ENCODE assay signal across 11 cellular contexts in genomic region chr18:66872277-66872676, GRCh38.
DNase-seq lines count a peak whose midpoint lies in the region; ATAC-seq and TF ChIP-seq lines count a peak whose summit lies in the region.
"Had no signal": no experiment of that assay in that cellular context is flagged by ENCODE, and none has a peak within 500 bp of the region (broad histone marks: within the 10 kb centered on the region; RNA-seq: fewer than 3 reads in every experiment).

No MANE protein-coding gene starts in this region.

- no peaks in the 10 kb centered on the region for H3K4me1 Mint-ChIP-seq in activated CD4-positive, alpha-beta memory T cell treated with anti-CD3 and anti-CD28 coated beads, Interleukin-2, amount 10 ng/mL, durations not matched to agents 7 days and 5 days
- no peaks in the 10 kb centered on the region for H3K4me1 Mint-ChIP-seq in naive thymus-derived CD8-positive, alpha-beta T cell
- H3K4me1 Mint-ChIP-seq in activated T-helper 1 cell treated with anti-CD3 and anti-CD28 coated beads, Interleukin-12 subunit alpha, Interleukin-12 subunit beta, Interleukin-2, Interleukin-4 antibody, amounts not matched to agents 30 ng/mL and 10 ng/mL and 1 ng/mL, durations not matched to agents 14 hours and 24 hours and 36 hours (ENCODE audit: low read depth) = no peaks in the 10 kb centered on the region
- H3K4me1 Mint-ChIP-seq: mesothelial cell of epicardium had no signal

- H3K27ac Mint-ChIP-seq in activated CD4-positive, alpha-beta memory T cell treated with anti-CD3 and anti-CD28 coated beads, Interleukin-2, amount 10 ng/mL, durations not matched to agents 7 days and 5 days = no peak overlapping the region
- no peak overlapping the region for H3K27ac Mint-ChIP-seq in naive thymus-derived CD8-positive, alpha-beta T cell
- H3K27ac Mint-ChIP-seq in activated T-helper 1 cell treated with anti-CD3 and anti-CD28 coated beads, Interleukin-12 subunit alpha, Interleukin-12 subunit beta, Interleukin-2, Interleukin-4 antibody, amounts not matched to agents 30 ng/mL and 10 ng/mL and 1 ng/mL, durations not matched to agents 14 hours and 24 hours and 36 hours = no peak overlapping the region
- H3K27ac Mint-ChIP-seq: mesothelial cell of epicardium had no signal

- H3K9me3 ChIP-seq in Karpas-422 (ENCODE audit: low read length) = peaks cover 17% of the 10 kb centered on the region
- H3K9me3 ChIP-seq in OCI-LY7 (ENCODE audit: low read length) = no peaks in the 10 kb centered on the region
- H3K9me3 ChIP-seq: BLaER1 treated with 17β-estradiol and CSF1 and Interleukin-3, amounts not matched to agents 10 nM and 100 nM had no signal

- H3K36me3 Mint-ChIP-seq in activated CD4-positive, alpha-beta memory T cell treated with anti-CD3 and anti-CD28 coated beads, Interleukin-2, amount 10 ng/mL, durations not matched to agents 7 days and 5 days (ENCODE audit: low read depth) = no peaks in the 10 kb centered on the region
- H3K36me3 Mint-ChIP-seq in naive thymus-derived CD8-positive, alpha-beta T cell = no peaks in the 10 kb centered on the region
- H3K36me3 Mint-ChIP-seq in activated T-helper 1 cell treated with anti-CD3 and anti-CD28 coated beads, Interleukin-12 subunit alpha, Interleukin-12 subunit beta, Interleukin-2, Interleukin-4 antibody, amounts not matched to agents 30 ng/mL and 10 ng/mL and 1 ng/mL, durations not matched to agents 14 hours and 24 hours and 36 hours (ENCODE audit: low read depth) = no peaks in the 10 kb centered on the region
- H3K36me3 Mint-ChIP-seq: mesothelial cell of epicardium had no signal

- POLR2A ChIA-PET in OCI-LY7 (lab: Charles Lee) = no interaction called here
- POLR2A ChIA-PET in activated CD4-positive, alpha-beta memory T cell treated with anti-CD3 and anti-CD28 coated beads, Interleukin-2, amount 10 ng/mL, durations not matched to agents 7 days and 5 days (lab: Charles Lee) = no interaction called here
- POLR2A ChIA-PET in naive thymus-derived CD8-positive, alpha-beta T cell (lab: Charles Lee) = no interaction called here

- H3K9me3 Mint-ChIP-seq in activated CD4-positive, alpha-beta memory T cell treated with anti-CD3 and anti-CD28 coated beads, Interleukin-2, amount 10 ng/mL, durations not matched to agents 7 days and 5 days = no peaks in the 10 kb centered on the region
- H3K9me3 Mint-ChIP-seq in naive thymus-derived CD8-positive, alpha-beta T cell = peaks cover 0 to 2% (median 0%) of the 10 kb centered on the region in 9 donors
- no peaks in the 10 kb centered on the region for H3K9me3 Mint-ChIP-seq in activated T-helper 1 cell treated with anti-CD3 and anti-CD28 coated beads, Interleukin-12 subunit alpha, Interleukin-12 subunit beta, Interleukin-2, Interleukin-4 antibody, amounts not matched to agents 30 ng/mL and 10 ng/mL and 1 ng/mL, durations not matched to agents 14 hours and 24 hours and 36 hours
- H3K9me3 Mint-ChIP-seq: mesothelial cell of epicardium had no signal

- CTCF ChIA-PET in OCI-LY7 (lab: Charles Lee; ENCODE audit: unreplicated experiment) = no interaction called here
- CTCF ChIA-PET in activated CD4-positive, alpha-beta memory T cell treated with anti-CD3 and anti-CD28 coated beads, Interleukin-2, amount 10 ng/mL, durations not matched to agents 7 days and 5 days (lab: Charles Lee) = no interaction called here

- H3K4me2 ChIP-seq in Karpas-422 (ENCODE audit: low read depth, low read length, poor library complexity, severe bottlenecking) (no peak overlapping the region), OCI-LY7 (ENCODE audit: low read length) (no peak overlapping the region)
- H3K4me2 ChIP-seq: BLaER1 treated with 17β-estradiol and CSF1 and Interleukin-3, amounts not matched to agents 10 nM and 100 nM had no signal

- no peak overlapping the region for H3K9ac ChIP-seq in Karpas-422 (ENCODE audit: low read length)
- H3K9ac ChIP-seq: BLaER1 treated with 17β-estradiol and CSF1 and Interleukin-3, amounts not matched to agents 10 nM and 100 nM had no signal

- H3K9me2 ChIP-seq in Karpas-422 (replicated peaks; ENCODE audit: insufficient read depth, low read length) (no peaks in the 10 kb centered on the region), OCI-LY7 (ENCODE audit: insufficient read depth, low read length) (no peaks in the 10 kb centered on the region)

- DNase-seq in Karpas-422 (peak; percentile 61), OCI-LY7 (ENCODE audit: low spot score) (peak; percentile 0), fibroblast of mammary gland (ENCODE audit: low read depth) (peak; percentile 1)
- no peak for DNase-seq in activated CD4-positive, alpha-beta memory T cell treated with anti-CD3 and anti-CD28 coated beads, Interleukin-2, amount 10 ng/mL, durations not matched to agents 7 days and 5 days
- no peak for DNase-seq in naive thymus-derived CD8-positive, alpha-beta T cell
- no peak for DNase-seq in activated T-helper 1 cell treated with anti-CD3 and anti-CD28 coated beads, Interleukin-12 subunit alpha, Interleukin-12 subunit beta, Interleukin-2, Interleukin-4 antibody, amounts not matched to agents 30 ng/mL and 10 ng/mL and 1 ng/mL, durations not matched to agents 14 hours and 24 hours and 36 hours (ENCODE audit: low spot score)
- DNase-seq: effector CD8-positive, alpha-beta T cell had no signal

- peak; percentile 75 for TF ChIP-seq CTCF in 22Rv1 (IDR thresholded peaks at IDR 0.05)
- no peak; the same call in 1 of the 2 replicates for TF ChIP-seq CTCF in OCI-LY7 (conservative IDR thresholded peaks at IDR 0.05; ENCODE audit: low read length)
- peak; percentile 3 for TF ChIP-seq CTCF in fibroblast of mammary gland (conservative IDR thresholded peaks at IDR 0.05; ENCODE audit: control insufficient read depth, insufficient read depth, low read depth, low read length)

- intact Hi-C loops in OCI-LY7 (cut with micrococcal nuclease; ENCODE audit: unreplicated experiment) = no loop called here
- intact Hi-C loops in activated T-helper 1 cell treated with anti-CD3 and anti-CD28 coated beads, Interleukin-12 subunit alpha, Interleukin-12 subunit beta, Interleukin-2, Interleukin-4 antibody, amounts not matched to agents 30 ng/mL and 10 ng/mL and 1 ng/mL, durations not matched to agents 14 hours and 24 hours and 36 hours (cut with micrococcal nuclease) = no loop called here

- no peaks in the 10 kb centered on the region for H3K27me3 ChIP-seq in Karpas-422 (ENCODE audit: low read length)
- H3K27me3 ChIP-seq: BLaER1 treated with 17β-estradiol and CSF1 and Interleukin-3, amounts not matched to agents 10 nM and 100 nM had no signal

- H3K4me3 ChIP-seq in Karpas-422 (ENCODE audit: low read length) (no peak overlapping the region), OCI-LY7 (ENCODE audit: low read depth, low read length, poor library complexity, severe bottlenecking) (no peak overlapping the region), fibroblast of mammary gland (ENCODE audit: control insufficient read depth, low read depth, low read length) (no peak overlapping the region)
- H3K4me3 ChIP-seq: BLaER1 treated with 17β-estradiol and CSF1 and Interleukin-3, amounts not matched to agents 10 nM and 100 nM had no signal

- H3K27ac ChIP-seq in 22Rv1 = no peak overlapping the region
- H3K27ac ChIP-seq in Karpas-422 (ENCODE audit: low read length) = no peak overlapping the region
- no peak overlapping the region for H3K27ac ChIP-seq in OCI-LY7 (ENCODE audit: low read depth, low read length, poor library complexity, severe bottlenecking)
- H3K27ac ChIP-seq: BLaER1 treated with 17β-estradiol and CSF1 and Interleukin-3, amounts not matched to agents 10 nM and 100 nM had no signal

- no peaks in the 10 kb centered on the region for H3K4me1 ChIP-seq in Karpas-422 (ENCODE audit: low read length)
- H3K4me1 ChIP-seq in OCI-LY7 (ENCODE audit: insufficient read depth, low read length, poor library complexity, severe bottlenecking) = no peaks in the 10 kb centered on the region
- H3K4me1 ChIP-seq: BLaER1 treated with 17β-estradiol and CSF1 and Interleukin-3, amounts not matched to agents 10 nM and 100 nM had no signal

- no peaks in the 10 kb centered on the region for H3K27me3 Mint-ChIP-seq in activated CD4-positive, alpha-beta memory T cell treated with anti-CD3 and anti-CD28 coated beads, Interleukin-2, amount 10 ng/mL, durations not matched to agents 7 days and 5 days
- H3K27me3 Mint-ChIP-seq in naive thymus-derived CD8-positive, alpha-beta T cell = no peaks in the 10 kb centered on the region
- no peaks in the 10 kb centered on the region for H3K27me3 Mint-ChIP-seq in activated T-helper 1 cell treated with anti-CD3 and anti-CD28 coated beads, Interleukin-12 subunit alpha, Interleukin-12 subunit beta, Interleukin-2, Interleukin-4 antibody, amounts not matched to agents 30 ng/mL and 10 ng/mL and 1 ng/mL, durations not matched to agents 14 hours and 24 hours and 36 hours (ENCODE audit: insufficient read depth)

- H3K79me2 ChIP-seq in Karpas-422 (ENCODE audit: low read length) (no peaks in the 10 kb centered on the region), OCI-LY7 (ENCODE audit: insufficient read depth, low read depth, low read length) (no peaks in the 10 kb centered on the region)

- H4K20me1 ChIP-seq in Karpas-422 (ENCODE audit: insufficient read depth, low read depth, low read length) = no peaks in the 10 kb centered on the region
- no peaks in the 10 kb centered on the region for H4K20me1 ChIP-seq in OCI-LY7 (ENCODE audit: insufficient read depth, low read length)
- H4K20me1 ChIP-seq: BLaER1 treated with 17β-estradiol and CSF1 and Interleukin-3, amounts not matched to agents 10 nM and 100 nM had no signal

- H2AFZ ChIP-seq in Karpas-422 (ENCODE audit: low read length) (no peak overlapping the region), OCI-LY7 (ENCODE audit: low read length) (no peak overlapping the region)

- no peak overlapping the region for H3K4me3 Mint-ChIP-seq in activated CD4-positive, alpha-beta memory T cell treated with anti-CD3 and anti-CD28 coated beads, Interleukin-2, amount 10 ng/mL, durations not matched to agents 7 days and 5 days
- no peak overlapping the region for H3K4me3 Mint-ChIP-seq in naive thymus-derived CD8-positive, alpha-beta T cell
- no peak overlapping the region for H3K4me3 Mint-ChIP-seq in activated T-helper 1 cell treated with anti-CD3 and anti-CD28 coated beads, Interleukin-12 subunit alpha, Interleukin-12 subunit beta, Interleukin-2, Interleukin-4 antibody, amounts not matched to agents 30 ng/mL and 10 ng/mL and 1 ng/mL, durations not matched to agents 14 hours and 24 hours and 36 hours
- H3K4me3 Mint-ChIP-seq: mesothelial cell of epicardium had no signal

- ATAC-seq in naive thymus-derived CD8-positive, alpha-beta T cell = no peak
- ATAC-seq in HG02884 (IDR thresholded peaks at IDR 0.05; ENCODE audit: unreplicated experiment) = no peak

- no TSS peak for BruUV-seq in OCI-LY7 (replicated peaks; lab: Mats Ljungman, UMichigan)

- no peaks in the 10 kb centered on the region for H3K36me3 ChIP-seq in Karpas-422 (ENCODE audit: insufficient read depth, low read length)
- no peaks in the 10 kb centered on the region for H3K36me3 ChIP-seq in OCI-LY7 (ENCODE audit: insufficient read depth, low read length)
- H3K36me3 ChIP-seq: BLaER1 treated with 17β-estradiol and CSF1 and Interleukin-3, amounts not matched to agents 10 nM and 100 nM had no signal

Comparison
In these comparisons a context has a peak if more than half of its experiments do, and no peak if none do; other contexts are left out.
1. DNase-seq: peak in Karpas-422 (single experiment), OCI-LY7 (single experiment) and fibroblast of mammary gland (single experiment); none in activated CD4-positive, alpha-beta memory T cell treated with anti-CD3 and anti-CD28 coated beads, Interleukin-2, amount 10 ng/mL, durations not matched to agents 7 days and 5 days (single experiment), naive thymus-derived CD8-positive, alpha-beta T cell (0 of 10) and activated T-helper 1 cell treated with anti-CD3 and anti-CD28 coated beads, Interleukin-12 subunit alpha, Interleukin-12 subunit beta, Interleukin-2, Interleukin-4 antibody, amounts not matched to agents 30 ng/mL and 10 ng/mL and 1 ng/mL, durations not matched to agents 14 hours and 24 hours and 36 hours (single experiment).